Comparison of ENCODE assay signal across 13 cellular contexts in genomic region chr10:30103595-30104310, GRCh38.
"Had no signal": no experiment of that assay in that cellular context is flagged by ENCODE, and none has a peak within 500 bp of the region (broad histone marks: within the 10 kb centered on the region; RNA-seq: fewer than 3 reads in every experiment).

No MANE protein-coding gene starts in this region.

- H3K4me3 ChIP-seq: gastroesophageal sphincter, psoas muscle, tibial nerve had no signal

- DNase-seq: activated CD4-positive, alpha-beta memory T cell treated with anti-CD3 and anti-CD28 coated beads, Interleukin-2, amount 10 ng/mL, durations not matched to agents 7 days and 5 days; activated naive CD8-positive, alpha-beta T cell treated with anti-CD3 and anti-CD28 coated beads, Interleukin-2, amount 50 U/mL, for 24 hours; activated T-cell treated with anti-CD3 and anti-CD28 coated beads, Interleukin-2, amount 50 U/mL, for 48 hours; effector CD4-positive, alpha-beta T cell; kidney; left ventricle myocardium superior; mesendoderm; psoas muscle; stimulated activated CD4-positive, alpha-beta T cell treated with anti-CD3 and anti-CD28 coated beads, Interleukin-15, amount 100 ng/mL, for 24 hours; T-helper 9 cell had no signal

- H3K9me3 ChIP-seq: gastroesophageal sphincter, psoas muscle, tibial nerve had no signal

- H3K27me3 ChIP-seq: tibial nerve had no signal

- H3K36me3 ChIP-seq: gastroesophageal sphincter, tibial nerve had no signal

- H3K4me1 ChIP-seq: gastroesophageal sphincter, psoas muscle, tibial nerve had no signal

- H3K27ac ChIP-seq: gastroesophageal sphincter, psoas muscle, tibial nerve, VCaP had no signal
